In the genomic region with DNA sequence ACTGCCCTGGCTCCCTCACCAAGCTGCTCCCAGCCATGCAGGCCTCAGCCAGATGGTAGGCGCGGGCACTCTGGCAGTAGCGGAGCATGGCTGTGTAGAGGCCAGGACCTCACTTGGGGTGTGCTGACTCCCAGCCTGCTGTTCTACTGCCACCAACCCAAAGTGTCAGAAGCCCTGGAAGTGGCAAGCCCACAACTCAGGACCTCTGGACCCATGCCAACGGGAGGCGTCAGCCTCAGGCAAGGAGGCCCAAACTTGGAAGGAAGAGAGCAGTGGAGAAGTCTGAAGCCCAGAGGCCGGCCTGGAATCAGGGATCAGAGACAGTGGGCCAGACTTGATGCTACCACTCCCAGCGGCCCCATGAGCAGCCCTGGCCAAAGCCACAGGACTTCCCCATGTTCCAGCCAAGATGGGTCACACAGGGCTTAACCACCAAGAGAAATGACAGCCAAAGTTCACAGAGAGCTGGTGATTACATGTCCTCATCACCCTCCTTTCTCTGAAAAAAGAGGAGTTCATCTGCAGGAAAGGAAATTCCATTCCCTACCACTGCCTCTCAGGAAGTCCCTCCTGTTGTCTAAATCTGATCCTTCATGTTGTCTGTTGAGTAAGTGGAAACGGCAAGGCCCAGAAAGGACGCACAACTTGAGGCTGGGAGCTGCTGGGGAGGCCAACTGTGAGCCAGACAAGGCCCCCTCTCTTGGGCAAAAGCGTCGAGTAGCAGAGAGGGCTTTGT, we compare ENCODE assay signal across 9 cellular contexts. TPM values are rescaled to one million over a fixed set of nuclear protein-coding genes. Genes with fewer than 3 reads are reported as not detected.
DNase-seq lines count a peak whose midpoint lies in the region; ATAC-seq and TF ChIP-seq lines count a peak whose summit lies in the region.
"Had no signal": no experiment of that assay in that cellular context is flagged by ENCODE, and none has a peak within 500 bp of the region (broad histone marks: within the 10 kb centered on the region; RNA-seq: fewer than 3 reads in every experiment).

No MANE protein-coding gene starts in this region.

- H2AFZ ChIP-seq in H9 (ENCODE audit: low read length), result no peak overlapping the region
- no peak overlapping the region for H2AFZ ChIP-seq in OCI-LY7 (ENCODE audit: low read length)

- peak; percentile 28 for DNase-seq in H9
- no peak for DNase-seq in NCI-H2107 treated with DMSO at 0.1 percent for 48 hours (lab: John Stamatoyannopoulos, UW; ENCODE audit: unreplicated experiment)
- DNase-seq in occipital lobe (lab: John Stamatoyannopoulos, UW), result no peak
- no peak for DNase-seq in OCI-LY7 (ENCODE audit: low spot score)
- DNase-seq: stimulated activated CD4-positive, alpha-beta T cell treated with anti-CD3 and anti-CD28 coated beads, Interleukin-4, amount 100 ng/mL, for 24 hours had no signal

- H3K4me1 ChIP-seq in H9 (ENCODE audit: insufficient read depth, low read length) (peaks cover 17% of the 10 kb centered on the region; the same call in 1 of the 2 replicates), mesodermal cell (ENCODE audit: control insufficient read depth, insufficient read depth, low read length, poor library complexity, severe bottlenecking) (peaks cover 64% of the 10 kb centered on the region), OCI-LY7 (ENCODE audit: insufficient read depth, low read length, poor library complexity, severe bottlenecking) (no peaks in the 10 kb centered on the region)

- no peak overlapping the region for H3K4ac ChIP-seq in H9 (ENCODE audit: low read depth, low read length)

- H3K9me3 ChIP-seq in H9 (ENCODE audit: control insufficient read depth, low read depth, low read length) (no peaks in the 10 kb centered on the region), mesodermal cell (ENCODE audit: control insufficient read depth, low read length) (no peaks in the 10 kb centered on the region), OCI-LY7 (ENCODE audit: low read length) (no peaks in the 10 kb centered on the region)

- no peak overlapping the region for H2BK12ac ChIP-seq in H9 (ENCODE audit: insufficient read length, low read depth, low read length)

- no peak overlapping the region for H3K4me3 Mint-ChIP-seq in H9

- peaks cover 2% of the 10 kb centered on the region; the same call in 1 of the 2 replicates for H3K27me3 ChIP-seq in H9 (ENCODE audit: insufficient read depth, low read length)

- intact Hi-C loops in OCI-LY7 (cut with micrococcal nuclease; ENCODE audit: unreplicated experiment), result no loop called here

- no peak for ATAC-seq in GM21515 (IDR thresholded peaks at IDR 0.05; ENCODE audit: unreplicated experiment)

- POLR2A ChIA-PET in OCI-LY7 (lab: Charles Lee), result no interaction called here

- peak overlapping the region; percentile 50 for H3K27ac ChIP-seq in 22Rv1
- no peak overlapping the region for H3K27ac ChIP-seq in H9 (ENCODE audit: insufficient read length, low read depth, low read length)
- H3K27ac ChIP-seq in cingulate gyrus (ENCODE audit: low read depth, low read length), result peak overlapping the region; percentile 89
- peak overlapping the region; percentile 79 for H3K27ac ChIP-seq in mesodermal cell (ENCODE audit: low read depth, low read length, severe bottlenecking)
- no peak overlapping the region for H3K27ac ChIP-seq in OCI-LY7 (ENCODE audit: low read depth, low read length, poor library complexity, severe bottlenecking)

- H3K56ac ChIP-seq in H9 (ENCODE audit: insufficient read length, low read depth, low read length), result no peak overlapping the region

- H3K9me3 Mint-ChIP-seq in H9, result no peaks in the 10 kb centered on the region; a peak in 1 of 5 replicates

- H4K8ac ChIP-seq in H9 (replicated peaks; ENCODE audit: insufficient read length, low read depth, low read length), result no peak overlapping the region

- no peak overlapping the region for H2BK5ac ChIP-seq in H9 (ENCODE audit: insufficient read length, low read length)

- H2BK120ac ChIP-seq in H9 (ENCODE audit: low read depth, low read length, poor library complexity, severe bottlenecking), result no peak overlapping the region

- no peaks in the 10 kb centered on the region for H3K9me2 ChIP-seq in OCI-LY7 (ENCODE audit: insufficient read depth, low read length)

- no peak overlapping the region for H2BK15ac ChIP-seq in H9 (ENCODE audit: low read depth, low read length)

- no peak overlapping the region for H3K23ac ChIP-seq in H9 (ENCODE audit: insufficient read length, low read depth, low read length)

- no peak overlapping the region for H3K18ac ChIP-seq in H9 (ENCODE audit: insufficient read length, low read depth, low read length)

- H4K20me1 ChIP-seq in H9 (ENCODE audit: control insufficient read depth, insufficient read depth, insufficient read length) (no peaks in the 10 kb centered on the region), OCI-LY7 (ENCODE audit: insufficient read depth, low read length) (no peaks in the 10 kb centered on the region)

- H3K9ac ChIP-seq in H9 (ENCODE audit: extremely low read depth, insufficient read length, low read length), result no peak overlapping the region

- H4K5ac ChIP-seq in H9 (ENCODE audit: insufficient read length, low read depth, low read length), result no peak overlapping the region

- H3K4me2 ChIP-seq in H9 (ENCODE audit: insufficient read depth, insufficient read length, low read length) (no peak overlapping the region), OCI-LY7 (ENCODE audit: low read length) (no peak overlapping the region)

- H3K27me3 Mint-ChIP-seq in H9 (ENCODE audit: low read depth), result peaks cover 7% of the 10 kb centered on the region

- H3K36me3 Mint-ChIP-seq in H9 (ENCODE audit: insufficient read depth in 1 of 3, low read depth in 3 of 3), result no peaks in the 10 kb centered on the region; a peak in 1 of 7 replicates

- CTCF ChIA-PET in OCI-LY7 (lab: Charles Lee; ENCODE audit: unreplicated experiment), result no interaction called here

- no peak overlapping the region for H3T11ph ChIP-seq in H9 (ENCODE audit: low read length)

- H3K27ac Mint-ChIP-seq in H9, result 0 out of 7 replicates have a peak overlapping the region, but pooled peaks of 2 of the 3 experiments have one; percentile 14 to 85

- no CpG with 5 or more reads among the region's 11 CpGs for WGBS in H9 (ENCODE audit: extremely low coverage, insufficient read length, low lambda C conversion rate)
- WGBS in mesodermal cell (ENCODE audit: insufficient coverage in 2 of 2), 2 experiments, result 92 to 99% methylated on average over 9 to 10 of the region's 11 CpGs

- H2AK5ac ChIP-seq in H9 (ENCODE audit: insufficient read length, low read length), result no peak overlapping the region

- H3K4me1 Mint-ChIP-seq in H9, result peaks cover 79 to 80% of the 10 kb centered on the region in 2 experiments

- H3K4me3 ChIP-seq in mesodermal cell (ENCODE audit: extremely low read depth, insufficient read depth, low read length, poor library complexity, severe bottlenecking) (no peak overlapping the region), OCI-LY7 (ENCODE audit: low read depth, low read length, poor library complexity, severe bottlenecking) (no peak overlapping the region)

- no peaks in the 10 kb centered on the region for H3K36me3 ChIP-seq in mesodermal cell (ENCODE audit: control insufficient read depth, insufficient read depth, low read length)
- no peaks in the 10 kb centered on the region for H3K36me3 ChIP-seq in OCI-LY7 (ENCODE audit: insufficient read depth, low read length)

- peaks cover 9% of the 10 kb centered on the region for H3K23me2 ChIP-seq in H9 (ENCODE audit: insufficient read length, low read depth, low read length, poor library complexity, severe bottlenecking)

- H3K14ac ChIP-seq in H9 (ENCODE audit: insufficient read depth, low read length), result no peak overlapping the region

- no peak overlapping the region for H4K91ac ChIP-seq in H9 (ENCODE audit: insufficient read length, low read depth, low read length)

- TF ChIP-seq CTCF in 22Rv1 (IDR thresholded peaks at IDR 0.05) (no peak), H9 (conservative IDR thresholded peaks at IDR 0.05) (no peak), OCI-LY7 (conservative IDR thresholded peaks at IDR 0.05; ENCODE audit: low read length) (no peak)

- H3K79me2 ChIP-seq in H9 (ENCODE audit: insufficient read depth, low read length) (no peaks in the 10 kb centered on the region; the same call in 1 of the 2 replicates), OCI-LY7 (ENCODE audit: insufficient read depth, low read depth, low read length) (no peaks in the 10 kb centered on the region)

- H2BK20ac ChIP-seq in H9 (ENCODE audit: low read depth, low read length, poor library complexity, severe bottlenecking), result no peak overlapping the region

- H3K79me1 ChIP-seq in H9 (ENCODE audit: insufficient read depth, low read depth, low read length, poor library complexity, severe bottlenecking), result no peaks in the 10 kb centered on the region

- BruUV-seq in OCI-LY7 (replicated peaks; lab: Mats Ljungman, UMichigan), result no TSS peak

RNA-seq across cellular contexts. Expression of a gene that starts 4.4 kb away (rescaled TPM):
- total RNA-seq in H9 (2021), result 20.6 and 22.1 TPM in 2 replicates
- polyA plus RNA-seq in mesodermal cell (2013, experiment 1 of 2), result 27.5 TPM
- 25.6 TPM for polyA plus RNA-seq in mesodermal cell (2013, experiment 2 of 2)
- 55.4 TPM for total RNA-seq in occipital lobe
- total RNA-seq in OCI-LY7 (2014; rRNA removed; shearing (Covaris generic)), result not detected in 2 replicates
- not detected in 2 replicates for total RNA-seq in OCI-LY7 (2022)

RNA-seq across cellular contexts. Expression of a gene that starts 52.2 kb away (rescaled TPM):
- total RNA-seq in H9 (2021) (3,765 and 3,814 TPM in 2 replicates), occipital lobe (1,342 TPM), OCI-LY7 (2022) (4,392 and 4,414 TPM in 2 replicates)
- 3,157 TPM for polyA plus RNA-seq in mesodermal cell (2013, experiment 1 of 2)
- 3,069 TPM for polyA plus RNA-seq in mesodermal cell (2013, experiment 2 of 2)
- total RNA-seq in OCI-LY7 (2014; rRNA removed; shearing (Covaris generic)), result 3,268 and 3,417 TPM in 2 replicates

Comparison
In these comparisons a context has a peak if more than half of its experiments do, and no peak if none do; other contexts are left out.
1. H3K27ac ChIP-seq: peak in 22Rv1 (single experiment), cingulate gyrus (single experiment) and mesodermal cell (single experiment); none in H9 (single experiment) and OCI-LY7 (single experiment).
2. RNA of a gene that starts 4.4 kb away (total RNA-seq): 55.4 TPM in occipital lobe (single experiment) and 20.6 to 22.1 TPM in H9; not detected in OCI-LY7; every median in the first group is over 10 times any median in the second.